ENCODE assay signal across 15 cellular contexts in the genomic region with DNA sequence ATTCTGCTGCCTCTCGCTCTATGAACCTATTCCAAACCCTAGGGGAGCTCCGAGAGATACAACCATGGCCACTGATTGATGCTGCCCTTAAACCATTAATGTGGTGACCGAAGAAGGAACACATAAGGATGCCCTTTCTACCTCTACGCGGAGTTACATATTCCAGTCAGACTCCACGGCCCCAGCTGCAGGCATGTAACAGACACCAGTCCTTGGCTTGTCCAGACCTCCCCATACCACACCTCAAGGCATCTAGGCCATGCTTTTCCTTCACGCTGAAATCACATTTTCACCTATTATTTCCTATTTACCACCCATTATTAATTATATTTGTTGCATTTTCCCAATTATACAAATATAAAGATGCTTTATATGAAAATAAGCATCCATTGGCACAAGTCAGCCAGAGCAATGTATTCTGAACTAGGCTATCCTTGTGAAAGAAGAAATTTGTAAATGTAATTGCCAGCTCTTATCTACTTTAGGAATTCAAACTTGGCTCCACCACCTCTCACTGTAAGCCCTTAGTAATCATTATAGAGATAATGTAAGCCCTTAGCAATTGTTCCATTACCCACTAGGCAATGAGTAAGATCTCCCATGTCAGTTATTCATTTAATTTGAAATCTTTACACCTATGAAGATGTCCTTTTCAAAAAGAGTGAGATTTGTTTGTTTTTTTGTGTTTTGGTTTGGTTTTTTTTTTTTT.
A peak's percentile ranks its signal among the peaks of the same experiment; 100 is the strongest.
DNase-seq lines count a peak whose midpoint lies in the region; ATAC-seq and TF ChIP-seq lines count a peak whose summit lies in the region.
"Had no signal": no experiment of that assay in that cellular context is flagged by ENCODE, and none has a peak within 500 bp of the region (broad histone marks: within the 10 kb centered on the region; RNA-seq: fewer than 3 reads in every experiment).

No MANE protein-coding gene starts in this region.

- WGBS in heart left ventricle, 4 donors: 80 to 82% (median 81%) methylated on average over 7 of the region's 7 CpGs

- TF ChIP-seq CTCF in heart left ventricle (IDR thresholded peaks at IDR 0.05) (no peak), right atrium auricular region (IDR thresholded peaks at IDR 0.05) (no peak), choroid plexus epithelial cell (conservative IDR thresholded peaks at IDR 0.05; ENCODE audit: low read depth, low read length) (no peak), retinal pigment epithelial cell (conservative IDR thresholded peaks at IDR 0.05; ENCODE audit: low read depth, low read length) (no peak)

- H3K9me3 ChIP-seq in heart left ventricle: peaks cover 0 to 16% (median 6%) of the 10 kb centered on the region in 12 donors
- peaks cover 0 to 5% of the 10 kb centered on the region in 2 donors for H3K9me3 ChIP-seq in right atrium auricular region

- peak overlapping the region in 1 of 12 donors; percentile 26 for H3K27ac ChIP-seq in heart left ventricle
- peak overlapping the region in 1 of 2 donors; percentile 47 for H3K27ac ChIP-seq in right atrium auricular region
- H3K27ac ChIP-seq: GM23248, HL-60 had no signal

- H3K4me1 ChIP-seq in heart left ventricle (peaks cover 0 to 21% (median 6%) of the 10 kb centered on the region in 12 donors), right atrium auricular region (peaks cover 0 to 16% of the 10 kb centered on the region in 2 donors)

- H3K36me3 ChIP-seq in heart left ventricle (peaks cover 0 to 38% (median 3%) of the 10 kb centered on the region in 9 donors), right atrium auricular region (peaks cover 5% of the 10 kb centered on the region)

- TF ChIP-seq POLR2A in heart left ventricle (IDR thresholded peaks at IDR 0.05): no peak

- ATAC-seq in heart left ventricle: peak in 3 of 4 donors; percentile 49 to 85 (median 72)
- peak; percentile 85 for ATAC-seq in left ventricle myocardium superior
- ATAC-seq in HG03439 (IDR thresholded peaks at IDR 0.05; ENCODE audit: unreplicated experiment): no peak
- ATAC-seq: HCT116 had no signal

- intact Hi-C loops in heart left ventricle (cut with DNase I): no loop called here
- intact Hi-C loops in left ventricle myocardium superior (cut with micrococcal nuclease): no loop called here

- no peak for DNase-seq in heart left ventricle
- DNase-seq in right atrium auricular region (ENCODE audit: low spot score): no peak
- DNase-seq in choroid plexus epithelial cell (ENCODE audit: low read depth): peak; percentile 14
- no peak for DNase-seq in left ventricle myocardium superior
- DNase-seq in retinal pigment epithelial cell (ENCODE audit: low read depth): peak; percentile 12
- no peak for DNase-seq in mesenteric fat pad (ENCODE audit: low spot score)
- DNase-seq in activated CD4-positive, alpha-beta T cell treated with anti-CD3 and anti-CD28 coated beads, Interleukin-2, amount 50 U/mL, for 1 hour: no peak
- DNase-seq: C1 segment of cervical spinal cord; Calu3; CD4-positive, alpha-beta T cell; DMS 273 treated with DMSO at 0.1 percent for 48 hours; GM23248 had no signal

- no peak overlapping the region for H3K4me3 ChIP-seq in heart left ventricle
- no peak overlapping the region for H3K4me3 ChIP-seq in right atrium auricular region
- no peak overlapping the region for H3K4me3 ChIP-seq in choroid plexus epithelial cell (ENCODE audit: low read depth, low read length)
- H3K4me3 ChIP-seq in retinal pigment epithelial cell (ENCODE audit: low read length): no peak overlapping the region
- H3K4me3 ChIP-seq: GM23248 had no signal

- H3K27me3 ChIP-seq in heart left ventricle (no peaks in the 10 kb centered on the region), right atrium auricular region (no peaks in the 10 kb centered on the region)

Comparison
In these comparisons a context has a peak if more than half of its experiments do, and no peak if none do; other contexts are left out.
1. DNase-seq: peak in choroid plexus epithelial cell (single experiment) and retinal pigment epithelial cell (single experiment); none in heart left ventricle (0 of 5), right atrium auricular region (single experiment), left ventricle myocardium superior (single experiment), mesenteric fat pad (single experiment) and activated CD4-positive, alpha-beta T cell treated with anti-CD3 and anti-CD28 coated beads, Interleukin-2, amount 50 U/mL, for 1 hour (single experiment).